Comparison of ENCODE assay signal across 8 cellular contexts in the genomic region with DNA sequence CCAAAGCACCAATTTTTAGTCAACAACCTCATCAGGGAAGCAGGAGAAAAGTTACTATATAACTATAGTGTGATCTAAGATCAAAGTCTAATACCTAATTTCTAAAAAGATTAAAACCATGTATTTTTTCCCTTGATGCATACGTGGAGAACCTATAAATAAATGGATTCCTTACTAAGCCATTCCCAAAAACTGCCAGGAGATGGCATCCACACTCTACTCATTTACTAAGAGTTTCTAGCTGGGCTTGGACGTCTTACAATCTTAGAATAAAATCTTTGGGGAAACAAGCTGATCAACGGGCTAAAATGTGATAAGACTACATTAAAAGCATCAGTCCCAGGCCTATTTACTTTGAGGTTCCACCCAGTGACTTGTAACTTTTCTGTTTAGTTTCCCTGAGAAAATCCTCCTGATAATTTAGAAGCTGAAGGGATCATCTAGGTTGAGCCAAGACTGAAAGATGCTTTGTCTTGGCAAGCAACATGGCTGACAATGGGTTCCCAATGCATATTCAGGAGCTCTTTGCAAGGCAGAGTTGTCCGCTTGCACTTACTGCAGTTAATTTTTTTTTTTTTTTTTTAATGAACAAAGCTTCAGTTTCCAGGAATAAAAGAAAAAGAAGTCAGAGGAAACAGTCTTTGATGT.
DNase-seq lines count a peak whose midpoint lies in the region; ATAC-seq and TF ChIP-seq lines count a peak whose summit lies in the region.

No MANE protein-coding gene starts in this region.

- no peak overlapping the region for H3K4me3 ChIP-seq in DND-41 (ENCODE audit: low read depth in 1 of 2, low read length in 2 of 2)

- H2AFZ ChIP-seq in DND-41 (ENCODE audit: low read depth, low read length): no peak overlapping the region

- H3K27me3 ChIP-seq in DND-41 (ENCODE audit: insufficient read depth, low read length, poor library complexity) (peaks cover 4% of the 10 kb centered on the region), foreskin keratinocyte (no peaks in the 10 kb centered on the region)

- H3K27ac ChIP-seq in DND-41 (ENCODE audit: low read length) (no peak overlapping the region), RWPE1 (no peak overlapping the region), foreskin keratinocyte (no peak overlapping the region)

- peak; percentile 7 for DNase-seq in DND-41
- DNase-seq in RWPE1 (ENCODE audit: low spot score): peak; percentile 27
- peak in 1 of 2 donors; percentile 40 for DNase-seq in foreskin keratinocyte
- DNase-seq in retina: peak; percentile 65
- DNase-seq in stimulated activated CD4-positive, alpha-beta T cell treated with anti-CD3 and anti-CD28 coated beads, Interleukin-12 subunit alpha, Interleukin-12 subunit beta, amount 100 ng/mL, for 4 hours: no peak

- H3K9ac ChIP-seq in DND-41 (ENCODE audit: low read depth, low read length): no peak overlapping the region

- CTCF ChIA-PET in RWPE1 (lab: Yijun Ruan, JAX): interaction anchor here (0.5 to 1.5 kb wide), 16 partner anchors 10 to 761 kb away, joined by 3 to 13 read pairs (median 3); no protein-coding TSS in a partner anchor

- POLR2A ChIA-PET in RWPE1 (lab: Yijun Ruan, JAX; ENCODE audit: low non-redundant PET): no interaction called here

- H3K79me2 ChIP-seq in DND-41 (ENCODE audit: insufficient read depth, low read length): no peaks in the 10 kb centered on the region

- no peaks in the 10 kb centered on the region for H3K9me3 ChIP-seq in DND-41 (ENCODE audit: insufficient read depth, low read length, severe bottlenecking)

- TF ChIP-seq CTCF in DND-41 (IDR thresholded peaks at IDR 0.05; ENCODE audit: borderline replicate concordance, extremely low read depth, low read length, poor library complexity, severe bottlenecking): peak; percentile 58
- TF ChIP-seq CTCF in LNCAP (IDR thresholded peaks at IDR 0.05): peak; percentile 63
- TF ChIP-seq CTCF in RWPE1 (conservative IDR thresholded peaks at IDR 0.05; ENCODE audit: low read depth): peak; percentile 74
- peak; percentile 84 for TF ChIP-seq CTCF in foreskin keratinocyte (conservative IDR thresholded peaks at IDR 0.05)

- no peak overlapping the region for H3K4me2 ChIP-seq in DND-41 (ENCODE audit: insufficient read depth, low read length)

- H3K36me3 ChIP-seq in DND-41 (ENCODE audit: insufficient read depth, low read length): no peaks in the 10 kb centered on the region

- ATAC-seq in DND-41 (ENCODE audit: insufficient read depth, low read depth) (no peak), foreskin keratinocyte (peak; percentile 58), GM19455 (IDR thresholded peaks at IDR 0.05; ENCODE audit: unreplicated experiment) (no peak), GM19463 (IDR thresholded peaks at IDR 0.05; ENCODE audit: unreplicated experiment) (no peak)

- no peaks in the 10 kb centered on the region for H3K4me1 ChIP-seq in DND-41 (ENCODE audit: insufficient read depth, low read length)
- H3K4me1 ChIP-seq in foreskin keratinocyte: peaks cover 8% of the 10 kb centered on the region

- no peaks in the 10 kb centered on the region for H4K20me1 ChIP-seq in DND-41 (ENCODE audit: insufficient read depth, low read length)
